ENCODE assay signal across 12 cellular contexts in genomic region chr1:54359393-54360162, GRCh38. TPM values are rescaled to one million over a fixed set of nuclear protein-coding genes. Genes with fewer than 3 reads are reported as not detected.
DNase-seq lines count a peak whose midpoint lies in the region; ATAC-seq lines count a peak whose summit lies in the region.
"Had no signal": no experiment of that assay in that cellular context is flagged by ENCODE, and none has a peak within 500 bp of the region (broad histone marks: within the 10 kb centered on the region; RNA-seq: fewer than 3 reads in every experiment).

No MANE protein-coding gene starts in this region.

- no peaks in the 10 kb centered on the region for H3K36me3 Mint-ChIP-seq in activated naive CD8-positive, alpha-beta T cell

- no peaks in the 10 kb centered on the region for H3K9me3 Mint-ChIP-seq in activated naive CD8-positive, alpha-beta T cell (ENCODE audit: low read depth)
- H3K9me3 Mint-ChIP-seq: CD14-positive monocyte; stimulated activated naive CD8-positive, alpha-beta T cell treated with anti-CD3 and anti-CD28 coated beads, Interleukin-15, Interleukin-2, amounts not matched to agents 100 ng/mL and 50 ng/mL, for 24 hours had no signal

- ATAC-seq in left lobe of liver, result peak; percentile 53
- no peak for ATAC-seq in GM18873 (IDR thresholded peaks at IDR 0.05; ENCODE audit: low FRiP score, unreplicated experiment)
- no peak for ATAC-seq in GM21529 (IDR thresholded peaks at IDR 0.05; ENCODE audit: unreplicated experiment)

- peaks cover 93% of the 10 kb centered on the region for H3K4me1 Mint-ChIP-seq in activated naive CD8-positive, alpha-beta T cell (ENCODE audit: low read depth)

- DNase-seq in stimulated activated CD4-positive, alpha-beta T cell treated with anti-CD3 and anti-CD28 coated beads, Interleukin-4, amount 100 ng/mL, for 24 hours, result peak; percentile 36
- DNase-seq in stimulated activated CD4-positive, alpha-beta T cell treated with anti-CD3 and anti-CD28 coated beads, Interleukin-4, amount 100 ng/mL, for 1 hour, result no peak
- DNase-seq in left lobe of liver (ENCODE audit: low spot score), result no peak
- no peak for DNase-seq in SHP77 treated with DMSO at 0.1 percent for 48 hours (lab: John Stamatoyannopoulos, UW)
- DNase-seq: activated CD4-positive, CD25-positive, alpha-beta regulatory T cell treated with anti-CD3 and anti-CD28 coated beads, Interleukin-2, amount 50 U/mL, for 72 hours; GDM1; GOT3 had no signal

- H3K4me3 Mint-ChIP-seq in activated naive CD8-positive, alpha-beta T cell, result peak overlapping the region; percentile 28
- H3K4me3 Mint-ChIP-seq: CD14-positive monocyte; stimulated activated naive CD8-positive, alpha-beta T cell treated with anti-CD3 and anti-CD28 coated beads, Interleukin-15, Interleukin-2, amounts not matched to agents 100 ng/mL and 50 ng/mL, for 24 hours had no signal

- H3K27me3 Mint-ChIP-seq in activated naive CD8-positive, alpha-beta T cell, result no peaks in the 10 kb centered on the region
- H3K27me3 Mint-ChIP-seq: stimulated activated naive CD8-positive, alpha-beta T cell treated with anti-CD3 and anti-CD28 coated beads, Interleukin-15, Interleukin-2, amounts not matched to agents 100 ng/mL and 50 ng/mL, for 24 hours had no signal

- H3K27ac Mint-ChIP-seq in activated naive CD8-positive, alpha-beta T cell, result peak overlapping the region; percentile 61
- H3K27ac Mint-ChIP-seq: CD14-positive monocyte; stimulated activated naive CD8-positive, alpha-beta T cell treated with anti-CD3 and anti-CD28 coated beads, Interleukin-15, Interleukin-2, amounts not matched to agents 100 ng/mL and 50 ng/mL, for 24 hours had no signal

RNA-seq across cellular contexts. Expression of gene SSBP3, which starts 46.6 kb away (rescaled TPM):
- total RNA-seq in left lobe of liver, result 21.7 TPM
